9 cellular contexts compared by ENCODE assay signal in the genomic region with DNA sequence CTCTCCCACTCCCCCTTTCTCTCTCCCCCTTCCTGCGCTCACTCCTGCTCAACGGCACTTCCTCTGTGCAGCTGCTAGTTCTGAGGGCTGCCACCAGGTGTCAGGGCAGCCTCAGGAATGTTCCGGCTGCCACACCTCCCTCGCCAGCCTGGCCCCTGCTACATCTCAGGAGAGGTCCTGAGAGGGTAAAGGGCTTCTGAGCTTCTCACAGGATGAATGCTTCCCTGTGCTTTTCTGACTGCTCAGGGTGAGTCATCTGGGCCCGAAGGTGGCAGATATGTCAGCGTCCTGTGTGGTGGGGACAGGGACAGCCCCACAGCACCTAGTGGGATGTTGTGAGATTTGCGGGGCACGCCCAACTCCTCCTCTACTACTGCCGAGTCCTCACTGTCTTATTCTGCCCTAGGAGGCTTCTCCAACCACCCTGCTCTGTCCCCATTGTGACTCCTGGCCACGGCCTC. TPM values are rescaled to one million over a fixed set of nuclear protein-coding genes. Genes with fewer than 3 reads are reported as not detected.
DNase-seq lines count a peak whose midpoint lies in the region; ATAC-seq and TF ChIP-seq lines count a peak whose summit lies in the region.
"Had no signal": no experiment of that assay in that cellular context is flagged by ENCODE, and none has a peak within 500 bp of the region (broad histone marks: within the 10 kb centered on the region; RNA-seq: fewer than 3 reads in every experiment).

No MANE protein-coding gene starts in this region.

- CTCF ChIA-PET in CD4-positive, alpha-beta T cell (lab: Charles Lee): interaction anchor here (0.6 to 1.1 kb wide), 8 partner anchors 21 to 648 kb away, joined by 3 to 7 read pairs (median 3); partner anchors contain the start of genes FAM168B and PLEKHB2

- no peaks in the 10 kb centered on the region for H3K27me3 Mint-ChIP-seq in CD4-positive, alpha-beta T cell
- peaks cover 8% of the 10 kb centered on the region for H3K27me3 Mint-ChIP-seq in chondrocyte (ENCODE audit: low read depth)
- H3K27me3 Mint-ChIP-seq: activated naive CD4-positive, alpha-beta T cell treated with anti-CD3 and anti-CD28 coated beads, Interleukin-2, amount 50 U/mL, for 24 hours had no signal

- no peak overlapping the region for H3K4me3 Mint-ChIP-seq in CD4-positive, alpha-beta T cell
- no peak overlapping the region for H3K4me3 Mint-ChIP-seq in chondrocyte (ENCODE audit: unreplicated experiment)
- H3K4me3 Mint-ChIP-seq: activated naive CD4-positive, alpha-beta T cell treated with anti-CD3 and anti-CD28 coated beads, Interleukin-2, amount 50 U/mL, for 24 hours had no signal

- H3K4me1 ChIP-seq in lower lobe of right lung: no peaks in the 10 kb centered on the region

- POLR2A ChIA-PET in CD4-positive, alpha-beta T cell (lab: Charles Lee): interaction anchor here (0.5 to 1.2 kb wide), 2 partner anchors 62 to 157 kb away, joined by 3 to 4 read pairs; no protein-coding TSS in a partner anchor

- H3K36me3 ChIP-seq in lower lobe of right lung: peaks cover 23% of the 10 kb centered on the region

- peak; percentile 88 for ATAC-seq in CD4-positive, alpha-beta T cell (ENCODE audit: poor library complexity)
- ATAC-seq in HG03175 (IDR thresholded peaks at IDR 0.05; ENCODE audit: unreplicated experiment) (peak; percentile 87), lower lobe of right lung (peak; percentile 90 to 91)

- no peak overlapping the region for H3K27ac Mint-ChIP-seq in CD4-positive, alpha-beta T cell
- no peak overlapping the region for H3K27ac Mint-ChIP-seq in chondrocyte (ENCODE audit: unreplicated experiment)
- H3K27ac Mint-ChIP-seq: activated naive CD4-positive, alpha-beta T cell treated with anti-CD3 and anti-CD28 coated beads, Interleukin-2, amount 50 U/mL, for 24 hours had no signal

- no peaks in the 10 kb centered on the region for H3K9me3 Mint-ChIP-seq in CD4-positive, alpha-beta T cell
- no peaks in the 10 kb centered on the region for H3K9me3 Mint-ChIP-seq in chondrocyte (ENCODE audit: low read depth)
- H3K9me3 Mint-ChIP-seq: activated naive CD4-positive, alpha-beta T cell treated with anti-CD3 and anti-CD28 coated beads, Interleukin-2, amount 50 U/mL, for 24 hours had no signal

- peaks cover 7% of the 10 kb centered on the region for H3K4me1 Mint-ChIP-seq in CD4-positive, alpha-beta T cell (ENCODE audit: low read depth)
- peaks cover 5% of the 10 kb centered on the region for H3K4me1 Mint-ChIP-seq in chondrocyte (ENCODE audit: low read depth)

- peaks cover 21% of the 10 kb centered on the region for H3K36me3 Mint-ChIP-seq in CD4-positive, alpha-beta T cell (ENCODE audit: low read depth)
- H3K36me3 Mint-ChIP-seq in chondrocyte (ENCODE audit: low read depth): peaks cover 3% of the 10 kb centered on the region

- DNase-seq in CD4-positive, alpha-beta T cell: peak; percentile 41 to 65 (median 51)
- DNase-seq in GM19238 (ENCODE audit: insufficient read length, low spot score) (peak; percentile 69), NCI-H2227 treated with DMSO at 0.1 percent for 48 hours (lab: John Stamatoyannopoulos, UW) (peak; percentile 91), chondrocyte (ENCODE audit: low spot score) (no peak), lower lobe of right lung (peak; percentile 69)
- DNase-seq in activated CD4-positive, alpha-beta T cell treated with anti-CD3 and anti-CD28 coated beads for 4 hours: peak; percentile 59 to 66
- peak; percentile 37 for DNase-seq in stimulated activated CD8-positive, alpha-beta memory T cell treated with anti-CD3 and anti-CD28 coated beads, Interleukin-15, amount 100 ng/mL, for 24 hours (ENCODE audit: low read depth)

- H3K4me3 ChIP-seq in lower lobe of right lung: no peak overlapping the region

- H3K27me3 ChIP-seq in CD4-positive, alpha-beta T cell (ENCODE audit: control insufficient read depth, insufficient read depth, low read length): no peaks in the 10 kb centered on the region
- no peaks in the 10 kb centered on the region for H3K27me3 ChIP-seq in lower lobe of right lung (ENCODE audit: low read depth)

- TF ChIP-seq CTCF in CD4-positive, alpha-beta T cell (IDR thresholded peaks at IDR 0.05): peak; percentile 76
- TF ChIP-seq CTCF in chondrocyte (IDR thresholded peaks at IDR 0.05) (peak; percentile 90), lower lobe of right lung (IDR thresholded peaks at IDR 0.05) (peak; percentile 78)

- intact Hi-C loops in CD4-positive, alpha-beta T cell (cut with DNase I, micrococcal nuclease): loop anchor here (2.0 to 10.0 kb wide), 8 partner anchors 183 to 991 kb away; partner anchors contain the start of gene MZT2A (in 1 of the 2)
- intact Hi-C loops in lower lobe of right lung (cut with DNase I): no loop called here

- H3K9me3 ChIP-seq in CD4-positive, alpha-beta T cell (ENCODE audit: control insufficient read depth, low read length): no peaks in the 10 kb centered on the region
- no peaks in the 10 kb centered on the region for H3K9me3 ChIP-seq in lower lobe of right lung

- H3K27ac ChIP-seq in CD4-positive, alpha-beta T cell (ENCODE audit: low read depth, low read length): no peak overlapping the region
- H3K27ac ChIP-seq in lower lobe of right lung: no peak overlapping the region

RNA-seq across cellular contexts. Expression of gene PLEKHB2, which starts 49.0 kb away (rescaled TPM):
- total RNA-seq in CD4-positive, alpha-beta T cell: 10 to 100 TPM; 66.9 to 71.7 TPM
- total RNA-seq in chondrocyte (44.5 to 60.6 TPM (median 57.7 TPM) in 3 replicates), lower lobe of right lung (91.4 TPM)

RNA-seq across cellular contexts. Expression of gene POTEE, which starts 55.2 kb away (rescaled TPM):
- under 1 TPM in 1 of 2 experiments, not detected in 1; 0.11 TPM for total RNA-seq in CD4-positive, alpha-beta T cell
- total RNA-seq in chondrocyte: 0.15 to 1.2 TPM (median 0.92 TPM) in 3 replicates
- total RNA-seq in lower lobe of right lung: 0.18 TPM
